In genomic region chr12:6059860-6060565, GRCh38 we compare ENCODE assay signal across 20 cellular contexts.
DNase-seq lines count a peak whose midpoint lies in the region; ATAC-seq, FAIRE-seq and TF ChIP-seq lines count a peak whose summit lies in the region.
"Had no signal": no experiment of that assay in that cellular context is flagged by ENCODE, and none has a peak within 500 bp of the region (broad histone marks: within the 10 kb centered on the region; RNA-seq: fewer than 3 reads in every experiment).

No MANE protein-coding gene starts in this region.

- H3K9ac ChIP-seq in BLaER1: no peak overlapping the region
- H3K9ac ChIP-seq in H1 (replicated peaks in 1 of 4; ENCODE audit: extremely low read depth in 1 of 4, low read depth in 3 of 4, low read length in 3 of 4): no peak overlapping the region
- H3K9ac ChIP-seq in mesenchymal stem cell (ENCODE audit: low read length): no peak overlapping the region

- no peaks in the 10 kb centered on the region for H3K79me1 ChIP-seq in H1 (ENCODE audit: low read depth, low read length)
- H3K79me1 ChIP-seq in mesenchymal stem cell (replicated peaks; ENCODE audit: low read length, poor library complexity, severe bottlenecking): no peaks in the 10 kb centered on the region

- H3K79me2 ChIP-seq in H1 (ENCODE audit: control insufficient read depth in 1 of 2, insufficient read depth in 2 of 2, low read length in 2 of 2): no peaks in the 10 kb centered on the region

- no peak overlapping the region for H3K4me3 ChIP-seq in BLaER1
- H3K4me3 ChIP-seq in H1 (ENCODE audit: extremely low read depth in 1 of 4, insufficient read depth in 2 of 4, low read depth in 3 of 4, low read length in 4 of 4): no peak overlapping the region
- no peak overlapping the region for H3K4me3 ChIP-seq in mesenchymal stem cell (ENCODE audit: insufficient read depth in 1 of 2, low read depth in 1 of 2, low read length in 2 of 2)
- H3K4me3 ChIP-seq: PC-9, SJSA1 had no signal

- no peaks in the 10 kb centered on the region for H3K9me3 Mint-ChIP-seq in osteocyte (ENCODE audit: unreplicated experiment)
- H3K9me3 Mint-ChIP-seq: CD4-positive, alpha-beta T cell had no signal

- H3K27ac Mint-ChIP-seq in osteocyte (ENCODE audit: unreplicated experiment): peak overlapping the region; percentile 40
- H3K27ac Mint-ChIP-seq: CD4-positive, alpha-beta T cell had no signal

- no peak for TF ChIP-seq POLR2A in H1 (IDR thresholded peaks at IDR 0.05; ENCODE audit: control extremely low read depth in 1 of 2, low read depth in 2 of 2, low read length in 2 of 2)

- H4K20me1 ChIP-seq in BLaER1 (no peaks in the 10 kb centered on the region), H1 (replicated peaks in 1 of 2; ENCODE audit: control insufficient read depth in 1 of 2, insufficient read depth in 2 of 2, low read length in 2 of 2) (no peaks in the 10 kb centered on the region)

- no peaks in the 10 kb centered on the region for H3K36me3 Mint-ChIP-seq in osteocyte (ENCODE audit: unreplicated experiment)

- no peak for FAIRE-seq in H1 (lab: Jason Lieb, UNC)
- FAIRE-seq: G401.6, H54 had no signal

- WGBS in H1 (ENCODE audit: extremely low coverage in 1 of 2, insufficient coverage in 1 of 2, insufficient read length in 1 of 2, insufficient replicate concordance in 2 of 2, low coverage in 1 of 2, low lambda C conversion rate in 2 of 2, missing lambda C conversion rate in 1 of 2), 2 experiments: 87% methylated on average over 14 of the region's 14 CpGs; no CpG with 5 or more reads in 1 of the 2 experiments
- WGBS in mesenchymal stem cell: 88% methylated on average over 14 of the region's 14 CpGs

- H3K4me2 ChIP-seq in BLaER1: peak overlapping the region; percentile 30; the same call in 1 of the 2 replicates
- no peak overlapping the region for H3K4me2 ChIP-seq in H1 (ENCODE audit: insufficient read depth in 1 of 2, low read depth in 2 of 2, low read length in 2 of 2)
- H3K4me2 ChIP-seq in mesenchymal stem cell (ENCODE audit: low read length, poor library complexity, severe bottlenecking): no peak overlapping the region
- H3K4me2 ChIP-seq: PC-9 had no signal

- H3K14ac ChIP-seq in H1 (ENCODE audit: insufficient read length) (no peak overlapping the region), mesenchymal stem cell (ENCODE audit: low read length in 2 of 2) (no peak overlapping the region)

- H2BK12ac ChIP-seq in H1 (ENCODE audit: low read depth, low read length): no peak overlapping the region; the same call in 1 of the 2 replicates
- peak overlapping the region in 1 of 2 experiments; percentile 64 for H2BK12ac ChIP-seq in mesenchymal stem cell (ENCODE audit: low read length in 2 of 2)

- H3K4me3 Mint-ChIP-seq in osteocyte (ENCODE audit: unreplicated experiment): no peak overlapping the region

- H3K27me3 Mint-ChIP-seq in osteocyte (ENCODE audit: unreplicated experiment): no peaks in the 10 kb centered on the region

- H4K8ac ChIP-seq in H1 (ENCODE audit: extremely low read depth, insufficient read depth, low read length): no peak overlapping the region; the same call in 1 of the 2 replicates
- no peak overlapping the region for H4K8ac ChIP-seq in mesenchymal stem cell (ENCODE audit: low read length)

- no peak overlapping the region; the same call in 1 of the 2 replicates for H2BK20ac ChIP-seq in H1 (ENCODE audit: low read length)

- H4K91ac ChIP-seq in H1 (replicated peaks; ENCODE audit: insufficient read length, low read length): no peak overlapping the region
- H4K91ac ChIP-seq in mesenchymal stem cell (ENCODE audit: low read length): peak overlapping the region; percentile 6

- H4K5ac ChIP-seq in H1 (ENCODE audit: insufficient read length, low read depth, low read length): no peak overlapping the region

- POLR2A ChIA-PET in H1 (lab: Charles Lee; ENCODE audit: partially characterized antibody): interaction anchor here (0.9 to 1.2 kb wide), 2 partner anchors 141 to 214 kb away, joined by 3 read pairs; partner anchors contain the start of gene CD9

- no peak overlapping the region for H3K23ac ChIP-seq in H1 (ENCODE audit: insufficient read length)
- no peak overlapping the region for H3K23ac ChIP-seq in mesenchymal stem cell (ENCODE audit: low read length in 2 of 2)

- H3K4me1 Mint-ChIP-seq in osteocyte (ENCODE audit: unreplicated experiment): peaks cover 43% of the 10 kb centered on the region

- H3K4ac ChIP-seq in H1 (replicated peaks; ENCODE audit: insufficient read length, low read depth, low read length) (no peak overlapping the region), mesenchymal stem cell (ENCODE audit: low read depth in 1 of 2, low read length in 2 of 2) (no peak overlapping the region)

- H3K18ac ChIP-seq in H1 (ENCODE audit: extremely low read depth, low read length): no peak overlapping the region
- H3K18ac ChIP-seq in mesenchymal stem cell (ENCODE audit: low read depth in 1 of 2, low read length in 2 of 2): peak overlapping the region in 1 of 2 experiments; percentile 42

- H3K23me2 ChIP-seq in H1 (ENCODE audit: low read depth, low read length): peaks cover 8% of the 10 kb centered on the region; the same call in 1 of the 2 replicates

- peaks cover 8% of the 10 kb centered on the region for H3K27me3 ChIP-seq in BLaER1
- H3K27me3 ChIP-seq in H1 (replicated peaks in 1 of 4; ENCODE audit: control insufficient read depth in 3 of 4, extremely low read depth in 1 of 4, insufficient read depth in 3 of 4, low read length in 3 of 4): peaks cover 0 to 16% (median 10%) of the 10 kb centered on the region in 4 experiments; a peak in 5 of 7 replicates
- peaks cover 0 to 11% of the 10 kb centered on the region in 2 experiments for H3K27me3 ChIP-seq in mesenchymal stem cell (ENCODE audit: control insufficient read depth in 1 of 2, insufficient read depth in 1 of 2, low read length in 2 of 2)
- H3K27me3 ChIP-seq: SJSA1 had no signal

- no peak for ATAC-seq in GM19397 (IDR thresholded peaks at IDR 0.05; ENCODE audit: unreplicated experiment)

- CTCF ChIA-PET in H1 (lab: Charles Lee; ENCODE audit: partially characterized antibody): interaction anchor here (0.6 to 7.1 kb wide), 13 partner anchors 69 to 397 kb away, joined by 3 to 36 read pairs (median 4); no protein-coding TSS in a partner anchor

- H2BK5ac ChIP-seq in H1 (ENCODE audit: low read depth, low read length): no peak overlapping the region
- H2BK5ac ChIP-seq in mesenchymal stem cell (ENCODE audit: low read depth, low read length, poor library complexity, severe bottlenecking): no peak overlapping the region

- H3K27ac ChIP-seq in BLaER1 (no peak overlapping the region), H1 (ENCODE audit: low read depth, low read length) (no peak overlapping the region), mesenchymal stem cell (ENCODE audit: low read length, poor library complexity, severe bottlenecking) (no peak overlapping the region)
- H3K27ac ChIP-seq: PC-9, SJSA1 had no signal

- H3K9me3 ChIP-seq in BLaER1: no peaks in the 10 kb centered on the region
- no peaks in the 10 kb centered on the region for H3K9me3 ChIP-seq in H1 (ENCODE audit: insufficient read depth in 2 of 2, low read depth in 1 of 2, low read length in 1 of 2)
- H3K9me3 ChIP-seq in mesenchymal stem cell (ENCODE audit: control insufficient read depth, low read length): no peaks in the 10 kb centered on the region
- H3K9me3 ChIP-seq: SJSA1 had no signal

- no peak for TF ChIP-seq RAD21 in H1 (IDR thresholded peaks at IDR 0.05 in 1 of 2, conservative IDR thresholded peaks at IDR 0.05 in 1 of 2; ENCODE audit: low read depth in 2 of 2, low read length in 2 of 2)

- TF ChIP-seq CTCF in H1 (IDR thresholded peaks at IDR 0.05; ENCODE audit: control extremely low read depth in 1 of 3, insufficient read depth in 1 of 3, low read depth in 1 of 3, low read length in 3 of 3): no peak
- TF ChIP-seq CTCF in osteocyte (IDR thresholded peaks at IDR 0.05): no peak

- DNase-seq in H1 (ENCODE audit: low read depth in 1 of 2, low spot score in 2 of 2): no peak
- no peak for DNase-seq in mesenchymal stem cell
- DNase-seq in osteocyte (ENCODE audit: extremely low spot score, unreplicated experiment): no peak
- no peak for DNase-seq in NCI-H1105 (lab: John Stamatoyannopoulos, UW)
- no peak for DNase-seq in NCI-H1694 (lab: John Stamatoyannopoulos, UW)
- DNase-seq: CD4-positive, alpha-beta T cell; Karpas-422; NCI-H1092; NCI-H1436; NCI-H187 treated with DMSO at 0.1 percent for 48 hours; NCI-H2107; NCI-H446; NCI-H526; PC-9; Right ventricle myocardium superior had no signal

- H3K4me1 ChIP-seq in BLaER1: peaks cover 18% of the 10 kb centered on the region; the same call in 1 of the 2 replicates
- H3K4me1 ChIP-seq in H1 (replicated peaks in 1 of 4; ENCODE audit: control insufficient read depth in 3 of 4, insufficient read depth in 4 of 4, low read length in 3 of 4): peaks cover 7 to 18% (median 16%) of the 10 kb centered on the region in 4 experiments
- peaks cover 14% of the 10 kb centered on the region for H3K4me1 ChIP-seq in mesenchymal stem cell (ENCODE audit: control insufficient read depth, insufficient read depth, low read depth, low read length)

- H2AFZ ChIP-seq in H1 (ENCODE audit: low read length) (no peak overlapping the region), mesenchymal stem cell (ENCODE audit: low read depth, low read length) (no peak overlapping the region)
- H2AFZ ChIP-seq: PC-9 had no signal

- no peak overlapping the region for H3K56ac ChIP-seq in H1 (replicated peaks; ENCODE audit: insufficient read length, low read depth, low read length)

- H2BK15ac ChIP-seq in H1 (ENCODE audit: low read length) (0 out of 2 replicates have a peak overlapping the region, but pooled peaks have one; percentile 65), mesenchymal stem cell (ENCODE audit: low read depth, poor library complexity, severe bottlenecking) (no peak overlapping the region)

- H2AK5ac ChIP-seq in H1 (ENCODE audit: low read depth, low read length) (no peak overlapping the region), mesenchymal stem cell (ENCODE audit: low read length, severe bottlenecking) (no peak overlapping the region)

- H3K36me3 ChIP-seq in BLaER1: no peaks in the 10 kb centered on the region
- no peaks in the 10 kb centered on the region for H3K36me3 ChIP-seq in H1 (ENCODE audit: control insufficient read depth in 2 of 4, insufficient read depth in 4 of 4, low read length in 3 of 4)
- no peaks in the 10 kb centered on the region for H3K36me3 ChIP-seq in mesenchymal stem cell (ENCODE audit: control insufficient read depth in 1 of 2, insufficient read depth in 2 of 2, low read depth in 1 of 2, low read length in 2 of 2)
- H3K36me3 ChIP-seq: SJSA1 had no signal

- H2BK120ac ChIP-seq in H1 (replicated peaks; ENCODE audit: low read depth, low read length) (no peak overlapping the region), mesenchymal stem cell (ENCODE audit: low read depth, low read length) (no peak overlapping the region)

- TF ChIP-seq EP300 in H1 (IDR thresholded peaks at IDR 0.05; ENCODE audit: borderline replicate concordance in 1 of 2, low read depth in 2 of 2, low read length in 2 of 2): no peak

TF ChIP-seq in H1, 55 proteins besides CTCF, POLR2A, EP300 and RAD21 (continues in another document):
- TF ChIP-seq BCL11A (IDR thresholded peaks at IDR 0.05; ENCODE audit: low read depth in 2 of 2, low read length in 2 of 2) (no peak), SUZ12 (IDR thresholded peaks at IDR 0.05; ENCODE audit: low read length) (no peak), EZH2 (IDR thresholded peaks at IDR 0.05; ENCODE audit: low read depth, low read length, severe bottlenecking) (no peak), SAP30 (IDR thresholded peaks at IDR 0.05; ENCODE audit: insufficient read depth, insufficient replicate concordance, low read length) (no peak), GTF2F1 (IDR thresholded peaks at IDR 0.05; ENCODE audit: borderline replicate concordance, low read depth, low read length) (no peak)
